In genomic region chr15:34064443-34064842, GRCh38 we compare ENCODE assay signal across 15 cellular contexts. TPM values are rescaled to one million over a fixed set of nuclear protein-coding genes. Genes with fewer than 3 reads are reported as not detected.
DNase-seq lines count a peak whose midpoint lies in the region; FAIRE-seq and TF ChIP-seq lines count a peak whose summit lies in the region.
"Had no signal": no experiment of that assay in that cellular context is flagged by ENCODE, and none has a peak within 500 bp of the region (broad histone marks: within the 10 kb centered on the region; RNA-seq: fewer than 3 reads in every experiment).

No MANE protein-coding gene starts in this region.

- no peak for TF ChIP-seq POLR2A in GM12892 (IDR thresholded peaks at IDR 0.05; ENCODE audit: low read depth, low read length)
- TF ChIP-seq POLR2A in prostate gland (IDR thresholded peaks at IDR 0.05), result no peak

- no peaks in the 10 kb centered on the region for H3K79me2 ChIP-seq in keratinocyte (ENCODE audit: control insufficient read depth, insufficient read depth, low read length)

- DNase-seq in DMS53 (lab: John Stamatoyannopoulos, UW) (peak; percentile 4), DMS53 treated with DMSO at 0.1 percent for 48 hours (lab: John Stamatoyannopoulos, UW; ENCODE audit: unreplicated experiment) (no peak), GM12892 (ENCODE audit: insufficient read length) (no peak), dermis blood vessel endothelial cell (peak; percentile 44), keratinocyte (ENCODE audit: low read depth, low spot score) (no peak), superior temporal gyrus (ENCODE audit: extremely low spot score) (no peak), prostate gland (ENCODE audit: low spot score) (no peak)
- DNase-seq in effector CD8-positive, alpha-beta T cell (lab: John Stamatoyannopoulos, UW), result no peak
- DNase-seq: CD4-positive, alpha-beta memory T cell; DND-41; GDM1 had no signal

- H3K4me3 ChIP-seq in keratinocyte (ENCODE audit: control insufficient read depth in 2 of 3, extremely low read depth in 1 of 3, insufficient read depth in 2 of 3, low read depth in 1 of 3, low read length in 3 of 3) (no peak overlapping the region), prostate gland (no peak overlapping the region)
- H3K4me3 ChIP-seq: HAP-1 had no signal

- no peaks in the 10 kb centered on the region for H4K20me1 ChIP-seq in keratinocyte (ENCODE audit: control insufficient read depth, extremely low read depth, insufficient read depth, low read length)

- no peak overlapping the region for H2AFZ ChIP-seq in keratinocyte (ENCODE audit: control insufficient read depth, low read length)

- H3K4me1 ChIP-seq in keratinocyte (ENCODE audit: control insufficient read depth, extremely low read depth, insufficient read depth, low read length), result peaks cover 10% of the 10 kb centered on the region
- H3K4me1 ChIP-seq in prostate gland (replicated peaks), result no peaks in the 10 kb centered on the region
- H3K4me1 ChIP-seq: HAP-1 had no signal

- H3K9me1 ChIP-seq in keratinocyte (ENCODE audit: control insufficient read depth, extremely low read depth, insufficient read depth, low read length), result no peaks in the 10 kb centered on the region

- no peak overlapping the region for H3K4me2 ChIP-seq in keratinocyte (ENCODE audit: control insufficient read depth, extremely low read depth, insufficient read depth, low read depth, low read length)

- H3K9ac ChIP-seq in keratinocyte (ENCODE audit: control insufficient read depth, extremely low read depth, insufficient read depth, low read length), result no peak overlapping the region

- H3K27ac ChIP-seq in keratinocyte (ENCODE audit: control insufficient read depth, insufficient read depth, low read length), result no peak overlapping the region
- H3K27ac ChIP-seq in prostate gland, result no peak overlapping the region
- H3K27ac ChIP-seq: 22Rv1, C4-2B, HL-60 had no signal

- H3K27me3 ChIP-seq in keratinocyte (ENCODE audit: control insufficient read depth, extremely low read depth, insufficient read depth, low read length), result no peaks in the 10 kb centered on the region
- no peaks in the 10 kb centered on the region for H3K27me3 ChIP-seq in prostate gland (replicated peaks; ENCODE audit: insufficient read depth)

- intact Hi-C loops in prostate gland (cut with DNase I), result no loop called here

- TF ChIP-seq CTCF in keratinocyte (optimal IDR thresholded peaks at IDR 0.05 in 1 of 3, IDR thresholded peaks at IDR 0.05 in 1 of 3, conservative IDR thresholded peaks at IDR 0.05 in 1 of 3; ENCODE audit: extremely low read depth in 1 of 3, insufficient read depth in 2 of 3, low read length in 3 of 3) (no peak), prostate gland (IDR thresholded peaks at IDR 0.05) (no peak)

- no peaks in the 10 kb centered on the region for H3K36me3 ChIP-seq in keratinocyte (ENCODE audit: control insufficient read depth in 2 of 2, extremely low read depth in 1 of 2, insufficient read depth in 2 of 2, low read length in 2 of 2)
- no peaks in the 10 kb centered on the region for H3K36me3 ChIP-seq in prostate gland
- H3K36me3 ChIP-seq: HAP-1 had no signal

- WGBS in prostate gland, result 0% methylated on average over 1 of the region's 1 CpG

- FAIRE-seq in GM12892 (lab: Jason Lieb, UNC) (peak; percentile 5), keratinocyte (lab: Jason Lieb, UNC) (peak; percentile 56)

- dilution Hi-C loops in keratinocyte (cut with MboI; ENCODE audit: extremely low pct_ligation_motif_present, low sequenced_read_pairs), result no loop called here

- no peaks in the 10 kb centered on the region for H3K9me3 ChIP-seq in keratinocyte (ENCODE audit: control insufficient read depth, low read depth, low read length)
- no peaks in the 10 kb centered on the region for H3K9me3 ChIP-seq in prostate gland
- H3K9me3 ChIP-seq: HAP-1 had no signal

RNA-seq across cellular contexts. Expression of gene AVEN, which starts 25.4 kb away (rescaled TPM):
- 10.4 TPM for polyA plus RNA-seq in GM12892 (2012; ENCODE audit: missing spikeins)
- total RNA-seq in dermis blood vessel endothelial cell, result 23.9 and 32.2 TPM in 2 replicates
- polyA plus RNA-seq in keratinocyte, result 10.6 to 16.6 TPM (median 14.4 TPM) in 3 replicates
- polyA plus RNA-seq in keratinocyte (2011; ENCODE audit: low read depth), result 16.7 TPM
- 12.7 and 17.0 TPM in 2 replicates for polyA plus RNA-seq in keratinocyte (2011; cell fraction: cytosol; rRNA removed)
- 8.8 and 9.8 TPM in 2 replicates for polyA plus RNA-seq in keratinocyte (2011; cell fraction: nucleus; rRNA removed)
- 17.3 and 19.7 TPM in 2 replicates for polyA plus RNA-seq in keratinocyte (2012; ENCODE audit: low replicate concordance)
- polyA minus RNA-seq in keratinocyte, result 3.9 to 9.7 TPM (median 4.7 TPM) in 3 replicates
- 6.5 TPM for polyA minus RNA-seq in keratinocyte (2011; cell fraction: cytosol; rRNA and poly(A)+ RNA removed)
- polyA minus RNA-seq in keratinocyte (2011; cell fraction: nucleus; rRNA and poly(A)+ RNA removed), result 3.2 and 9.9 TPM in 2 replicates
- 10 to 100 TPM; 11.9 to 21.6 TPM for total RNA-seq in prostate gland

RNA-seq across cellular contexts. Expression of gene EMC7, which starts 37.2 kb away (rescaled TPM):
- polyA plus RNA-seq in GM12892 (2012; ENCODE audit: missing spikeins), result 62.9 TPM
- total RNA-seq in dermis blood vessel endothelial cell, result 23.7 and 37.1 TPM in 2 replicates
- 68.2 to 101 TPM (median 77.3 TPM) in 3 replicates for polyA plus RNA-seq in keratinocyte
- polyA plus RNA-seq in keratinocyte (2011; ENCODE audit: low read depth), result 149 TPM
- polyA plus RNA-seq in keratinocyte (2011; cell fraction: cytosol; rRNA removed), result 51.3 and 82.7 TPM in 2 replicates
- polyA plus RNA-seq in keratinocyte (2011; cell fraction: nucleus; rRNA removed), result 82.1 and 105 TPM in 2 replicates
- 80.0 and 104 TPM in 2 replicates for polyA plus RNA-seq in keratinocyte (2012; ENCODE audit: low replicate concordance)
- polyA minus RNA-seq in keratinocyte, result 18.0 to 36.0 TPM (median 22.1 TPM) in 3 replicates
- 20.0 TPM for polyA minus RNA-seq in keratinocyte (2011; cell fraction: cytosol; rRNA and poly(A)+ RNA removed)
- polyA minus RNA-seq in keratinocyte (2011; cell fraction: nucleus; rRNA and poly(A)+ RNA removed), result 15.0 and 20.9 TPM in 2 replicates
- total RNA-seq in prostate gland, result 10 to 100 TPM; 52.7 to 56.0 TPM

RNA-seq across cellular contexts. Expression of gene PGBD4, which starts 37.4 kb away (rescaled TPM):
- polyA plus RNA-seq in GM12892 (2012; ENCODE audit: missing spikeins), result 2.2 TPM
- total RNA-seq in dermis blood vessel endothelial cell (1.2 and 1.3 TPM in 2 replicates), prostate gland (1 to 10 TPM; 1.2 to 1.3 TPM)
- 1.1 to 2.7 TPM (median 2.3 TPM) in 3 replicates for polyA plus RNA-seq in keratinocyte
- 1.4 TPM for polyA plus RNA-seq in keratinocyte (2011; ENCODE audit: low read depth)
- 0.51 and 0.88 TPM in 2 replicates for polyA plus RNA-seq in keratinocyte (2011; cell fraction: cytosol; rRNA removed)
- polyA plus RNA-seq in keratinocyte (2011; cell fraction: nucleus; rRNA removed), result 4.6 and 5.0 TPM in 2 replicates
- polyA plus RNA-seq in keratinocyte (2012; ENCODE audit: low replicate concordance), result 0.68 and 1.3 TPM in 2 replicates
- 0.39 to 1.9 TPM (median 1.6 TPM) in 3 replicates for polyA minus RNA-seq in keratinocyte
- 0.96 TPM for polyA minus RNA-seq in keratinocyte (2011; cell fraction: cytosol; rRNA and poly(A)+ RNA removed)
- 1.4 and 2.1 TPM in 2 replicates for polyA minus RNA-seq in keratinocyte (2011; cell fraction: nucleus; rRNA and poly(A)+ RNA removed)

Comparison
In these comparisons a context has a peak if more than half of its experiments do, and no peak if none do; other contexts are left out.
1. DNase-seq: peak in DMS53 (single experiment) and dermis blood vessel endothelial cell (single experiment); none in DMS53 treated with DMSO at 0.1 percent for 48 hours (single experiment), GM12892 (single experiment), keratinocyte (single experiment), superior temporal gyrus (single experiment), prostate gland (single experiment) and effector CD8-positive, alpha-beta T cell (single experiment).